2 cellular contexts compared by ENCODE assay signal in the genomic region with DNA sequence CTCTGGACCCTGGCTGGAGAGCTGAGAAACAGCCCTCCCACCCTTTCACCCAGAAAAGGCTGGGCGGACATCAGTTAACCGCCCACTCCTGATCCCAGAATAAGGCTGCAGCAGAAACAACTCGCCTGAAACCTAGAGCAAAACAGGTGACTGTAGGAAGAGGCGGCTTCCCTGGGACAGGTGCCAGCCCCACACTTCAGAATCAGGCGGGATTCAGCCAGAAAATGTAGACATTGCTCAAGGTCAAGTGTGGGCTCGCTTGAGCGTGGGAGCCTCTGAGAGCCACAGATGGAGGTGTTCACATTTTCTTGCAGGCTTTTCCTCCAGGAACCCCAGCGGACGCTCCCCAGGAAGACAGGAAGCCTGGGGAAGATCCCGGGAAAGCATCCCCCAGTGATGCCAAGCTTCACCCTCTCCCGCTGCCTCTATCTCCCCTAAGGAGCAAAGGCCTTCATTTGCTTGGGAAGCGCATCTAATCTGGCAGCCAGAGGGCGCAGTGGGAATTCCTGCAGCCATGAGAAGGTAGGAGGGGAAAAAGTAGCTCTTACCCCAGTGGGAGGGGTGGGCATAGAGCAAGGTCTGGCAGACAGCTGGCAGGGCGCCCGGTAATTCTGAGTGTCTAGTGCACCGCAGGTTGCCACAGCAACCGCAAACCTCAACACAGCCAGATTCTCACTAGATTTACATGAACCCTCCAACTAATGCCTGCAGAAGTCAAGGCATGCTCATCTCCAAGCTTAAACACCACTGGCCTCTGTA.
TF ChIP-seq lines count a peak whose summit lies in the region.

No MANE protein-coding gene starts in this region.

TF ChIP-seq in HCT116, 20 proteins besides CTCF, POLR2A, EP300 and RAD21 (continued from another document):
- no peak for TF ChIP-seq ZNF274 (IDR thresholded peaks at IDR 0.05; ENCODE audit: low read depth, low read length)
- TF ChIP-seq FOSL1 (IDR thresholded peaks at IDR 0.05; ENCODE audit: low read depth) = no peak
- TF ChIP-seq EZH2 (IDR thresholded peaks at IDR 0.05) = no peak

TF ChIP-seq in HepG2, 621 proteins besides CTCF, POLR2A, EP300 and RAD21 (continued from another document and continues in another):
- TF ChIP-seq SAP130 (CRISPR knock-in tag; IDR thresholded peaks at IDR 0.05; ENCODE audit: low read depth) (peak; percentile 34), ZNF607 (CRISPR knock-in tag; IDR thresholded peaks at IDR 0.05; ENCODE audit: borderline replicate concordance) (no peak), NPAS2 (CRISPR knock-in tag; IDR thresholded peaks at IDR 0.05; ENCODE audit: borderline replicate concordance) (no peak), REL (CRISPR knock-in tag; conservative IDR thresholded peaks at IDR 0.05) (no peak), MBD4 (IDR thresholded peaks at IDR 0.05; ENCODE audit: borderline replicate concordance, low read length) (no peak), ATAD3A (CRISPR knock-in tag; IDR thresholded peaks at IDR 0.05) (no peak), ZNF460 (CRISPR knock-in tag; IDR thresholded peaks at IDR 0.05; ENCODE audit: borderline replicate concordance) (no peak), ZBTB7B (CRISPR knock-in tag; IDR thresholded peaks at IDR 0.05) (no peak), ZNF598 (CRISPR knock-in tag; IDR thresholded peaks at IDR 0.05; ENCODE audit: borderline replicate concordance) (no peak), GPBP1L1 (CRISPR knock-in tag; IDR thresholded peaks at IDR 0.05) (no peak), SP5 (CRISPR knock-in tag; IDR thresholded peaks at IDR 0.05; ENCODE audit: borderline replicate concordance, low read depth) (0 out of 2 replicates have a peak, but pooled peaks have one; percentile 18), ZSCAN20 (CRISPR knock-in tag; IDR thresholded peaks at IDR 0.05; ENCODE audit: borderline replicate concordance) (no peak), ISL2 (CRISPR knock-in tag; IDR thresholded peaks at IDR 0.05) (no peak), HNRNPK (IDR thresholded peaks at IDR 0.05; ENCODE audit: low read depth, low read length, poor library complexity, severe bottlenecking) (no peak), HNF4G (IDR thresholded peaks at IDR 0.05; ENCODE audit: borderline replicate concordance, low read depth, low read length) (no peak), HNF4G (CRISPR knock-in tag; IDR thresholded peaks at IDR 0.05; ENCODE audit: borderline replicate concordance, low read depth) (no peak), SKI (IDR thresholded peaks at IDR 0.05; ENCODE audit: partially characterized antibody) (peak; percentile 36), ZMYM4 (CRISPR knock-in tag; IDR thresholded peaks at IDR 0.05) (no peak), ZNF589 (CRISPR knock-in tag; conservative IDR thresholded peaks at IDR 0.05) (no peak), MEIS1 (CRISPR knock-in tag; IDR thresholded peaks at IDR 0.05; ENCODE audit: borderline replicate concordance) (no peak), MAFG (CRISPR knock-in tag; IDR thresholded peaks at IDR 0.05) (no peak), ZNF709 (CRISPR knock-in tag; IDR thresholded peaks at IDR 0.05) (no peak), MIER2 (CRISPR knock-in tag; IDR thresholded peaks at IDR 0.05) (no peak), NFIB (CRISPR knock-in tag; IDR thresholded peaks at IDR 0.05; ENCODE audit: borderline replicate concordance) (no peak), ZNF678 (CRISPR knock-in tag; IDR thresholded peaks at IDR 0.05) (no peak), ATF2 (CRISPR knock-in tag; IDR thresholded peaks at IDR 0.05) (no peak), ZNF569 (CRISPR knock-in tag; IDR thresholded peaks at IDR 0.05; ENCODE audit: borderline replicate concordance) (no peak), STAG1 (CRISPR knock-in tag; IDR thresholded peaks at IDR 0.05) (peak; percentile 64), ZNF124 (CRISPR knock-in tag; IDR thresholded peaks at IDR 0.05) (no peak), GZF1 (CRISPR knock-in tag; IDR thresholded peaks at IDR 0.05) (no peak), SMC3 (IDR thresholded peaks at IDR 0.05; ENCODE audit: low read length) (peak; percentile 61; the same call in 1 of the 2 replicates), RERE (CRISPR knock-in tag; IDR thresholded peaks at IDR 0.05; ENCODE audit: low read depth) (no peak), TFAP4 (IDR thresholded peaks at IDR 0.05; ENCODE audit: borderline replicate concordance, low read depth) (peak; percentile 57; the same call in 1 of the 2 replicates), RFXANK (CRISPR knock-in tag; IDR thresholded peaks at IDR 0.05) (no peak), NFRKB (IDR thresholded peaks at IDR 0.05) (no peak), ZNF556 (CRISPR knock-in tag; IDR thresholded peaks at IDR 0.05; ENCODE audit: borderline replicate concordance) (no peak), HNF4A (CRISPR knock-in tag; IDR thresholded peaks at IDR 0.05) (peak; percentile 51), NFYC (CRISPR knock-in tag; IDR thresholded peaks at IDR 0.05) (no peak), ATRX (CRISPR knock-in tag; IDR thresholded peaks at IDR 0.05; ENCODE audit: borderline replicate concordance) (no peak), ZNF501 (CRISPR knock-in tag; IDR thresholded peaks at IDR 0.05) (no peak), RFX1 (IDR thresholded peaks at IDR 0.05) (peak; percentile 78), ATF4 (CRISPR knock-in tag; IDR thresholded peaks at IDR 0.05) (no peak), TMF1 (CRISPR knock-in tag; IDR thresholded peaks at IDR 0.05; ENCODE audit: low read depth) (no peak), DNMT3B (CRISPR knock-in tag; conservative IDR thresholded peaks at IDR 0.05) (no peak), BRD4 (CRISPR knock-in tag; IDR thresholded peaks at IDR 0.05) (no peak), TEAD3 (CRISPR knock-in tag; optimal IDR thresholded peaks at IDR 0.05; ENCODE audit: borderline replicate concordance) (peak; percentile 46), POLR2G (IDR thresholded peaks at IDR 0.05; ENCODE audit: low read depth, low read length) (no peak), RCOR2 (CRISPR knock-in tag; IDR thresholded peaks at IDR 0.05) (no peak), RFX3 (CRISPR knock-in tag; IDR thresholded peaks at IDR 0.05) (peak; percentile 68), MXI1 (IDR thresholded peaks at IDR 0.05; ENCODE audit: borderline replicate concordance, low read depth, low read length) (peak; percentile 35; the same call in 1 of the 3 replicates)
- TF ChIP-seq, protein P1, sequence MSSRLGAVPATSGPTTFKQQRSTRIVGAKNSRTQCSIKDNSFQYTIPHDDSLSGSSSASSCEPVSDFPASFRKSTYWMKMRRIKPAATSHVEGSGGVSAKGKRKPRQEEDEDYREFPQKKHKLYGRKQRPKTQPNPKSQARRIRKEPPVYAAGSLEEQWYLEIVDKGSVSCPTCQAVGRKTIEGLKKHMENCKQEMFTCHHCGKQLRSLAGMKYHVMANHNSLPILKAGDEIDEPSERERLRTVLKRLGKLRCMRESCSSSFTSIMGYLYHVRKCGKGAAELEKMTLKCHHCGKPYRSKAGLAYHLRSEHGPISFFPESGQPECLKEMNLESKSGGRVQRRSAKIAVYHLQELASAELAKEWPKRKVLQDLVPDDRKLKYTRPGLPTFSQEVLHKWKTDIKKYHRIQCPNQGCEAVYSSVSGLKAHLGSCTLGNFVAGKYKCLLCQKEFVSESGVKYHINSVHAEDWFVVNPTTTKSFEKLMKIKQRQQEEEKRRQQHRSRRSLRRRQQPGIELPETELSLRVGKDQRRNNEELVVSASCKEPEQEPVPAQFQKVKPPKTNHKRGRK (CRISPR knock-in tag; IDR thresholded peaks at IDR 0.05) = no peak
- TF ChIP-seq, protein P2, sequence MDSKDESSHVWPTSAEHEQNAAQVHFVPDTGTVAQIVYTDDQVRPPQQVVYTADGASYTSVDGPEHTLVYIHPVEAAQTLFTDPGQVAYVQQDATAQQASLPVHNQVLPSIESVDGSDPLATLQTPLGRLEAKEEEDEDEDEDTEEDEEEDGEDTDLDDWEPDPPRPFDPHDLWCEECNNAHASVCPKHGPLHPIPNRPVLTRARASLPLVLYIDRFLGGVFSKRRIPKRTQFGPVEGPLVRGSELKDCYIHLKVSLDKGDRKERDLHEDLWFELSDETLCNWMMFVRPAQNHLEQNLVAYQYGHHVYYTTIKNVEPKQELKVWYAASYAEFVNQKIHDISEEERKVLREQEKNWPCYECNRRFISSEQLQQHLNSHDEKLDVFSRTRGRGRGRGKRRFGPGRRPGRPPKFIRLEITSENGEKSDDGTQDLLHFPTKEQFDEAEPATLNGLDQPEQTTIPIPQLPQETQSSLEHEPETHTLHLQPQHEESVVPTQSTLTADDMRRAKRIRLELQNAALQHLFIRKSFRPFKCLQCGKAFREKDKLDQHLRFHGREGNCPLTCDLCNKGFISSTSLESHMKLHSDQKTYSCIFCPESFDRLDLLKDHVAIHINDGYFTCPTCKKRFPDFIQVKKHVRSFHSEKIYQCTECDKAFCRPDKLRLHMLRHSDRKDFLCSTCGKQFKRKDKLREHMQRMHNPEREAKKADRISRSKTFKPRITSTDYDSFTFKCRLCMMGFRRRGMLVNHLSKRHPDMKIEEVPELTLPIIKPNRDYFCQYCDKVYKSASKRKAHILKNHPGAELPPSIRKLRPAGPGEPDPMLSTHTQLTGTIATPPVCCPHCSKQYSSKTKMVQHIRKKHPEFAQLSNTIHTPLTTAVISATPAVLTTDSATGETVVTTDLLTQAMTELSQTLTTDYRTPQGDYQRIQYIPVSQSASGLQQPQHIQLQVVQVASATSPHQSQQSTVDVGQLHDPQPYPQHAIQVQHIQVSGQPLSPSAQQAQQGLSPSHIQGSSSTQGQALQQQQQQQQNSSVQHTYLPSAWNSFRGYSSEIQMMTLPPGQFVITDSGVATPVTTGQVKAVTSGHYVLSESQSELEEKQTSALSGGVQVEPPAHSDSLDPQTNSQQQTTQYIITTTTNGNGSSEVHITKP (CRISPR knock-in tag; IDR thresholded peaks at IDR 0.05; ENCODE audit: low read depth) = no peak
